ENCODE assay signal across 1 cellular context in genomic region chr19:39428309-39429112, GRCh38.
A peak's percentile ranks its signal among the peaks of the same experiment; 100 is the strongest.
TF ChIP-seq lines count a peak whose summit lies in the region.

No MANE protein-coding gene starts in this region.

TF ChIP-seq in SK-N-SH, 30 proteins besides CTCF, POLR2A, EP300 and RAD21 (continued from another document):
- TF ChIP-seq, protein P1, sequence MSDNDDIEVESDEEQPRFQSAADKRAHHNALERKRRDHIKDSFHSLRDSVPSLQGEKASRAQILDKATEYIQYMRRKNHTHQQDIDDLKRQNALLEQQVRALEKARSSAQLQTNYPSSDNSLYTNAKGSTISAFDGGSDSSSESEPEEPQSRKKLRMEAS (IDR thresholded peaks at IDR 0.05; ENCODE audit: low read depth): no peak
- TF ChIP-seq FOSL2 (IDR thresholded peaks at IDR 0.05; ENCODE audit: borderline replicate concordance, low read depth) (no peak), TEAD4 (IDR thresholded peaks at IDR 0.05; ENCODE audit: borderline replicate concordance, insufficient read depth) (peak; percentile 77), REST (IDR thresholded peaks at IDR 0.05; ENCODE audit: low read depth, low read length) (peak; percentile 63; the same call in 1 of the 2 replicates), GABPA (IDR thresholded peaks at IDR 0.05; ENCODE audit: low read depth) (no peak), EZH2phosphoT487 (IDR thresholded peaks at IDR 0.05; ENCODE audit: borderline replicate concordance, low read depth) (no peak), NFIC (IDR thresholded peaks at IDR 0.05; ENCODE audit: borderline replicate concordance) (no peak), ZBTB33 (IDR thresholded peaks at IDR 0.05; ENCODE audit: borderline replicate concordance, low read depth) (no peak)
- TF ChIP-seq, protein P2, sequence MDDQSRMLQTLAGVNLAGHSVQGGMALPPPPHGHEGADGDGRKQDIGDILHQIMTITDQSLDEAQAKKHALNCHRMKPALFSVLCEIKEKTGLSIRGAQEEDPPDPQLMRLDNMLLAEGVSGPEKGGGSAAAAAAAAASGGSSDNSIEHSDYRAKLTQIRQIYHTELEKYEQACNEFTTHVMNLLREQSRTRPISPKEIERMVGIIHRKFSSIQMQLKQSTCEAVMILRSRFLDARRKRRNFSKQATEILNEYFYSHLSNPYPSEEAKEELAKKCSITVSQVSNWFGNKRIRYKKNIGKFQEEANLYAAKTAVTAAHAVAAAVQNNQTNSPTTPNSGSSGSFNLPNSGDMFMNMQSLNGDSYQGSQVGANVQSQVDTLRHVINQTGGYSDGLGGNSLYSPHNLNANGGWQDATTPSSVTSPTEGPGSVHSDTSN (IDR thresholded peaks at IDR 0.05): peak; percentile 24; the same call in 1 of the 2 replicates
- TF ChIP-seq, protein P3, sequence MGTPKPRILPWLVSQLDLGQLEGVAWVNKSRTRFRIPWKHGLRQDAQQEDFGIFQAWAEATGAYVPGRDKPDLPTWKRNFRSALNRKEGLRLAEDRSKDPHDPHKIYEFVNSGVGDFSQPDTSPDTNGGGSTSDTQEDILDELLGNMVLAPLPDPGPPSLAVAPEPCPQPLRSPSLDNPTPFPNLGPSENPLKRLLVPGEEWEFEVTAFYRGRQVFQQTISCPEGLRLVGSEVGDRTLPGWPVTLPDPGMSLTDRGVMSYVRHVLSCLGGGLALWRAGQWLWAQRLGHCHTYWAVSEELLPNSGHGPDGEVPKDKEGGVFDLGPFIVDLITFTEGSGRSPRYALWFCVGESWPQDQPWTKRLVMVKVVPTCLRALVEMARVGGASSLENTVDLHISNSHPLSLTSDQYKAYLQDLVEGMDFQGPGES (IDR thresholded peaks at IDR 0.05; ENCODE audit: low read depth, low read length): no peak
TF ChIP-seq in SK-N-SH: peak in this region for 7.
